ENCODE assay signal across 2 cellular contexts in genomic region chr11:44028816-44029506, GRCh38.
TF ChIP-seq lines count a peak whose summit lies in the region.

No MANE protein-coding gene starts in this region.

TF ChIP-seq in H1, 55 proteins besides CTCF, POLR2A, EP300 and RAD21:
- TF ChIP-seq JUND (IDR thresholded peaks at IDR 0.05; ENCODE audit: low read length): no peak
- TF ChIP-seq SP2 (IDR thresholded peaks at IDR 0.05; ENCODE audit: low read length): no peak
- no peak for TF ChIP-seq SUZ12 (IDR thresholded peaks at IDR 0.05; ENCODE audit: low read length)

TF ChIP-seq in WTC11, 78 proteins besides CTCF, POLR2A, EP300 and RAD21:
- TF ChIP-seq FOXP1 (CRISPR knock-in tag; IDR thresholded peaks at IDR 0.05; ENCODE audit: borderline replicate concordance): no peak
- no peak for TF ChIP-seq ZNF317 (CRISPR knock-in tag; IDR thresholded peaks at IDR 0.05; ENCODE audit: borderline replicate concordance, low read depth)
- TF ChIP-seq TP53 (CRISPR knock-in tag; IDR thresholded peaks at IDR 0.05): no peak
- no peak for TF ChIP-seq SMAD3 (CRISPR knock-in tag; IDR thresholded peaks at IDR 0.05; ENCODE audit: borderline replicate concordance)
